Comparison of ENCODE assay signal across 8 cellular contexts in the genomic region with DNA sequence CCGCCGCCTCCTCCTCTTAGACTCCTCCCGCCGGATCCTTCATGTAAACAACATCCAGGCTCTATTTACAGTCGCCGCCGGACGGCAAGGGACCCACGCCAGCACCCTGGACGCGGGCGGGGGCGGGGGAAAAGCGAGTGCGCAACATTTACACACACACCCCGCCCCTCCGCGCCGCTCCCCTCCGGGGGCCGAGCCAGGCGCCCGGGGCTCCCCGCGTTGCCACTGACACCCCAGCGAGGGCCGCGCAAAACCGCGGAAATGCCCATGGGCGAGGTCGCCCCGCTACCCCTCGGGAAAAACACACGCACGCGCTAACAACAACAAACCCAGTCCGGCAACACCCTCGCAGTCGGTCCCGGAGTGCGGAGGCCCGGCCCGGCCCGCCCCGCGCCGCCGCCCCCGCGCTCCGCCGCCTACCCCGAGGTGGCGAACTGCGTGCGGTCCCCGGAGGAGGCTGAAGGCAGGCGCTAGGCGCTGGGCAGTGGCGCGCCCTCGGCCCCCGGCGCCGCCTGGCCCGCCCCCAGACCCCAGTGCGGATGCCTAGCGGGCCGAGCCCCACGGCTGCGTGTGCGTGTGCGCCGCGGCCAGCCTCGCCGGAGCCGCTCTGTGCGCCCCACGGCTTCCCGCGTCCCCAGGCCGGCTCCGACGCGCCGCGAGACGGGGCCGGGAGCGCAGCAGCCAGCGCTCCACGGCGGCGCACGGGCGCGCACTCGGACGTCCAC.
A peak's percentile ranks its signal among the peaks of the same experiment; 100 is the strongest.
DNase-seq lines count a peak whose midpoint lies in the region; ATAC-seq and TF ChIP-seq lines count a peak whose summit lies in the region.

No MANE protein-coding gene starts in this region.

- POLR2A ChIA-PET in AG04450 (lab: Yijun Ruan, JAX), result no interaction called here

- H3K4me2 ChIP-seq in neural progenitor cell, result peak overlapping the region; percentile 93

- ATAC-seq in GM18520 (IDR thresholded peaks at IDR 0.05; ENCODE audit: unreplicated experiment), result peak; percentile 39

- CTCF ChIA-PET in AG04450 (lab: Charles Lee), result no interaction called here

- DNase-seq in AG04450 (ENCODE audit: low read depth, low spot score), result no peak
- peak in 1 of 2 experiments; percentile 77 for DNase-seq in HL-60 (ENCODE audit: low read depth in 1 of 2, low spot score in 1 of 2)
- peak; percentile 15 to 59 for DNase-seq in SJSA1 (ENCODE audit: low read depth in 1 of 2, low spot score in 2 of 2)
- DNase-seq in activated naive CD4-positive, alpha-beta T cell (lab: John Stamatoyannopoulos, UW), result peak; percentile 39 to 77 (median 62)
- DNase-seq in foreskin melanocyte, result peak; percentile 64
- peak; percentile 87 for DNase-seq in neural progenitor cell (ENCODE audit: low spot score)

- H3K4me3 ChIP-seq in AG04450 (ENCODE audit: low read depth, low read length), result peak overlapping the region; percentile 75
- peak overlapping the region; percentile 79 for H3K4me3 ChIP-seq in HL-60 (replicated peaks; ENCODE audit: insufficient read depth, low read length)
- H3K4me3 ChIP-seq in SJSA1, result peak overlapping the region; percentile 46
- H3K4me3 ChIP-seq in neural progenitor cell, result peak overlapping the region; percentile 98
- peak overlapping the region; percentile 84 to 96 for H3K4me3 ChIP-seq in stomach smooth muscle (ENCODE audit: low read length in 2 of 2)

- H2AFZ ChIP-seq in neural progenitor cell (replicated peaks), result peak overlapping the region; percentile 86

- H3K9me3 ChIP-seq in AG04450 (ENCODE audit: control insufficient read depth, insufficient read depth, low read length) (no peaks in the 10 kb centered on the region), SJSA1 (replicated peaks) (no peaks in the 10 kb centered on the region), neural progenitor cell (ENCODE audit: low read depth) (no peaks in the 10 kb centered on the region), stomach smooth muscle (ENCODE audit: control insufficient read depth in 2 of 2, low read length in 2 of 2) (no peaks in the 10 kb centered on the region)

- H3K36me3 Mint-ChIP-seq in neural progenitor cell, result no peaks in the 10 kb centered on the region

- H3K27ac Mint-ChIP-seq in neural progenitor cell, result no peak overlapping the region

- H3K27ac ChIP-seq in AG04450 (ENCODE audit: low read depth, low read length) (no peak overlapping the region), HL-60 (replicated peaks) (peak overlapping the region; percentile 79), SJSA1 (no peak overlapping the region), neural progenitor cell (peak overlapping the region; percentile 78), stomach smooth muscle (ENCODE audit: low read length) (peak overlapping the region; percentile 84)

- H3F3A ChIP-seq in neural progenitor cell (ENCODE audit: low read depth), result peaks cover 23% of the 10 kb centered on the region

- no peak for TF ChIP-seq CTCF in AG04450 (IDR thresholded peaks at IDR 0.05; ENCODE audit: low read depth, low read length)
- no peak for TF ChIP-seq CTCF in HL-60 (IDR thresholded peaks at IDR 0.05; ENCODE audit: insufficient read depth, low read length)
- no peak for TF ChIP-seq CTCF in neural progenitor cell (IDR thresholded peaks at IDR 0.05)

- H3K4me1 Mint-ChIP-seq in neural progenitor cell, result peaks cover 30% of the 10 kb centered on the region

- H3K4me1 ChIP-seq in SJSA1 (replicated peaks) (peaks cover 11% of the 10 kb centered on the region; the same call in 1 of the 2 replicates), neural progenitor cell (peaks cover 12% of the 10 kb centered on the region), stomach smooth muscle (ENCODE audit: control insufficient read depth, insufficient read depth, low read length) (peaks cover 22% of the 10 kb centered on the region)

- no peaks in the 10 kb centered on the region for H3K36me3 ChIP-seq in SJSA1
- H3K36me3 ChIP-seq in neural progenitor cell, result no peaks in the 10 kb centered on the region
- H3K36me3 ChIP-seq in stomach smooth muscle (ENCODE audit: control insufficient read depth in 2 of 2, insufficient read depth in 2 of 2, low read length in 2 of 2), result no peaks in the 10 kb centered on the region

- H4K20me1 ChIP-seq in neural progenitor cell (ENCODE audit: low read depth), result peaks cover 37% of the 10 kb centered on the region

- H3K27me3 Mint-ChIP-seq in neural progenitor cell (ENCODE audit: insufficient read depth, low read depth), result peaks cover 16% of the 10 kb centered on the region

- H3K4me3 Mint-ChIP-seq in neural progenitor cell, result peak overlapping the region; percentile 90

- peak overlapping the region; percentile 57 for H3K9ac ChIP-seq in neural progenitor cell
- H3K9ac ChIP-seq in stomach smooth muscle (ENCODE audit: low read length in 2 of 2), result peak overlapping the region; percentile 82 to 99

- peaks cover 42% of the 10 kb centered on the region for H3K79me2 ChIP-seq in neural progenitor cell (ENCODE audit: low read depth)

- peaks cover 15% of the 10 kb centered on the region for H3K27me3 ChIP-seq in AG04450 (ENCODE audit: control insufficient read depth, insufficient read depth, low read length)
- no peaks in the 10 kb centered on the region for H3K27me3 ChIP-seq in HL-60 (ENCODE audit: insufficient read depth, poor library complexity, severe bottlenecking)
- peaks cover 44% of the 10 kb centered on the region for H3K27me3 ChIP-seq in SJSA1 (replicated peaks)
- peaks cover 27% of the 10 kb centered on the region for H3K27me3 ChIP-seq in neural progenitor cell
- no peaks in the 10 kb centered on the region for H3K27me3 ChIP-seq in stomach smooth muscle (ENCODE audit: control insufficient read depth in 1 of 2, insufficient read depth in 2 of 2, low read length in 2 of 2)

- H3K9me3 Mint-ChIP-seq in neural progenitor cell, result no peaks in the 10 kb centered on the region

Comparison
In these comparisons a context has a peak if more than half of its experiments do, and no peak if none do; other contexts are left out.
1. H3K27ac ChIP-seq: peak in HL-60 (single experiment), neural progenitor cell (single experiment) and stomach smooth muscle (single experiment); none in AG04450 (single experiment) and SJSA1 (single experiment).
2. H3K4me3 ChIP-seq: peak in every context shown above with its lines; median percentile 98 in neural progenitor cell; 90 in stomach smooth muscle; 79 in HL-60; 75 in AG04450; 46 in SJSA1.